ENCODE assay signal across 1 cellular context in genomic region chr20:54207743-54208491, GRCh38.
TF ChIP-seq lines count a peak whose summit lies in the region.

Gene PFDN4 (plus strand): TSS chr20:54208087. CDS start chr20:54208101, 14 bp downstream.

TF ChIP-seq in GM12878, 131 proteins besides CTCF, POLR2A, EP300 and RAD21 (continued from another document and continues in another):
- peak; percentile 80 for TF ChIP-seq TCF12 (IDR thresholded peaks at IDR 0.05; ENCODE audit: low read depth, low read length)
- TF ChIP-seq ZNF274 (IDR thresholded peaks at IDR 0.05; ENCODE audit: insufficient read depth, insufficient read length), result no peak
- TF ChIP-seq CEBPZ (IDR thresholded peaks at IDR 0.05; ENCODE audit: low read depth, low read length), result no peak
- TF ChIP-seq JUND (IDR thresholded peaks at IDR 0.05; ENCODE audit: low read depth, low read length), result peak; percentile 99
- no peak for TF ChIP-seq CBX3 (IDR thresholded peaks at IDR 0.05; ENCODE audit: borderline replicate concordance, low read depth)
- peak; percentile 61; the same call in 1 of the 2 replicates for TF ChIP-seq MTA2 (IDR thresholded peaks at IDR 0.05; ENCODE audit: low read depth)
- TF ChIP-seq IKZF2 (IDR thresholded peaks at IDR 0.05), result peak; percentile 43 to 51; a peak in 3 of 4 replicates
- peak; percentile 83 for TF ChIP-seq IKZF1 (conservative IDR thresholded peaks at IDR 0.05)
- TF ChIP-seq ZBTB4 (CRISPR knock-in tag; IDR thresholded peaks at IDR 0.05), result no peak
- peak; percentile 58 for TF ChIP-seq SP1 (IDR thresholded peaks at IDR 0.05; ENCODE audit: low read depth, low read length)
- peak; percentile 40 for TF ChIP-seq PKNOX1 (IDR thresholded peaks at IDR 0.05)
- peak; percentile 43 for TF ChIP-seq MEF2B (IDR thresholded peaks at IDR 0.05; ENCODE audit: partially characterized antibody, poor library complexity, severe bottlenecking)
- TF ChIP-seq CHD4 (IDR thresholded peaks at IDR 0.05), result no peak
- TF ChIP-seq ZNF687 (IDR thresholded peaks at IDR 0.05), result 0 out of 2 replicates have a peak, but pooled peaks have one; percentile 53
- 0 out of 2 replicates have a peak, but pooled peaks have one; percentile 6 for TF ChIP-seq JUNB (IDR thresholded peaks at IDR 0.05)
- TF ChIP-seq IRF5 (IDR thresholded peaks at IDR 0.05; ENCODE audit: borderline replicate concordance), result no peak
- peak; percentile 80; the same call in 1 of the 2 replicates for TF ChIP-seq STAT3 (IDR thresholded peaks at IDR 0.05; ENCODE audit: low read depth, low read length)
- no peak for TF ChIP-seq ATF2 (IDR thresholded peaks at IDR 0.05; ENCODE audit: low read length)
- peak; percentile 78 for TF ChIP-seq NKRF (conservative IDR thresholded peaks at IDR 0.05)
- peak; percentile 89 for TF ChIP-seq TAF1 (IDR thresholded peaks at IDR 0.05; ENCODE audit: borderline replicate concordance, low read depth, low read length)
- peak; percentile 72 for TF ChIP-seq NR2F1 (conservative IDR thresholded peaks at IDR 0.05)
- 0 out of 2 replicates have a peak, but pooled peaks have one; percentile 27 for TF ChIP-seq ZBTB40 (IDR thresholded peaks at IDR 0.05; ENCODE audit: borderline replicate concordance)
- no peak for TF ChIP-seq ZBED1 (IDR thresholded peaks at IDR 0.05; ENCODE audit: borderline replicate concordance)
- TF ChIP-seq IRF4 (IDR thresholded peaks at IDR 0.05; ENCODE audit: low read depth, low read length), result 0 out of 2 replicates have a peak, but pooled peaks have one; percentile 12
- TF ChIP-seq NFYA (IDR thresholded peaks at IDR 0.05; ENCODE audit: borderline replicate concordance, low read depth, low read length), result no peak
- peak; percentile 98 for TF ChIP-seq SREBF1 (IDR thresholded peaks at IDR 0.05; ENCODE audit: low read length)
- no peak for TF ChIP-seq HDAC2 (IDR thresholded peaks at IDR 0.05)
- peak; percentile 98 for TF ChIP-seq SKIL (IDR thresholded peaks at IDR 0.05; ENCODE audit: low read depth, poor library complexity, severe bottlenecking)
- 0 out of 2 replicates have a peak, but pooled peaks have one; percentile 17 for TF ChIP-seq NFXL1 (IDR thresholded peaks at IDR 0.05; ENCODE audit: borderline replicate concordance)
- TF ChIP-seq NFIC (IDR thresholded peaks at IDR 0.05; ENCODE audit: low read depth, low read length), result no peak
